14 cellular contexts compared by ENCODE assay signal in genomic region chr14:63672417-63673180, GRCh38. TPM values are rescaled to one million over a fixed set of nuclear protein-coding genes. Genes with fewer than 3 reads are reported as not detected.
A peak's percentile ranks its signal among the peaks of the same experiment; 100 is the strongest.
DNase-seq lines count a peak whose midpoint lies in the region; ATAC-seq and TF ChIP-seq lines count a peak whose summit lies in the region.
"Had no signal": no experiment of that assay in that cellular context is flagged by ENCODE, and none has a peak within 500 bp of the region (broad histone marks: within the 10 kb centered on the region; RNA-seq: fewer than 3 reads in every experiment).

No MANE protein-coding gene starts in this region.

- H3K4me3 ChIP-seq in OCI-LY3 (ENCODE audit: low read length) (peak overlapping the region; percentile 20; the same call in 1 of the 2 replicates), osteoblast (ENCODE audit: insufficient read depth, low read length) (no peak overlapping the region)
- H3K4me3 ChIP-seq: cardiac muscle cell, SJSA1 had no signal

- peak overlapping the region; percentile 2; the same call in 1 of the 2 replicates for H3K9ac ChIP-seq in OCI-LY3 (ENCODE audit: low read length)

- no peaks in the 10 kb centered on the region for H3K27me3 ChIP-seq in OCI-LY3 (ENCODE audit: low read depth, low read length)
- H3K27me3 ChIP-seq in osteoblast (ENCODE audit: insufficient read depth, low read length): no peaks in the 10 kb centered on the region
- H3K27me3 ChIP-seq: cardiac muscle cell, SJSA1 had no signal

- H3K4me3 Mint-ChIP-seq in activated naive CD8-positive, alpha-beta T cell treated with anti-CD3 and anti-CD28 coated beads, Interleukin-2, amount 50 U/mL, for 24 hours: no peak overlapping the region
- H3K4me3 Mint-ChIP-seq: activated CD8-positive, alpha-beta memory T cell treated with anti-CD3 and anti-CD28 coated beads, Interleukin-2, amount 10 ng/mL, durations not matched to agents 7 days and 5 days; nephron progenitor cell had no signal

- H3K4me1 ChIP-seq in OCI-LY3 (ENCODE audit: low read length) (peaks cover 25% of the 10 kb centered on the region), osteoblast (ENCODE audit: insufficient read depth, low read length) (peaks cover under 1% of the 10 kb centered on the region)

- H3K9me3 ChIP-seq in OCI-LY3 (ENCODE audit: insufficient read depth, low read length) (no peaks in the 10 kb centered on the region), osteoblast (ENCODE audit: low read depth, low read length) (no peaks in the 10 kb centered on the region)
- H3K9me3 ChIP-seq: SJSA1 had no signal

- no peaks in the 10 kb centered on the region for H3K79me2 ChIP-seq in OCI-LY3 (ENCODE audit: low read length)
- no peaks in the 10 kb centered on the region for H3K79me2 ChIP-seq in osteoblast (ENCODE audit: insufficient read depth, low read length)

- H3K27ac ChIP-seq in OCI-LY3 (ENCODE audit: low read length): peak overlapping the region; percentile 18; the same call in 1 of the 2 replicates
- H3K27ac ChIP-seq in osteoblast (ENCODE audit: low read depth, low read length): no peak overlapping the region
- H3K27ac ChIP-seq: cardiac muscle cell, SJSA1 had no signal

- no peaks in the 10 kb centered on the region for H3K27me3 Mint-ChIP-seq in activated naive CD8-positive, alpha-beta T cell treated with anti-CD3 and anti-CD28 coated beads, Interleukin-2, amount 50 U/mL, for 24 hours
- H3K27me3 Mint-ChIP-seq: activated CD8-positive, alpha-beta memory T cell treated with anti-CD3 and anti-CD28 coated beads, Interleukin-2, amount 10 ng/mL, durations not matched to agents 7 days and 5 days had no signal

- peak; percentile 13 for DNase-seq in NCI-H1092 treated with DMSO at 0.1 percent for 48 hours (lab: John Stamatoyannopoulos, UW)
- DNase-seq in NCI-H1092 (lab: John Stamatoyannopoulos, UW): no peak
- peak; percentile 21 for DNase-seq in osteoblast (ENCODE audit: insufficient read length, low spot score, missing footprints)
- no peak for DNase-seq in GM10248 (ENCODE audit: extremely low spot score)
- DNase-seq in midbrain (lab: John Stamatoyannopoulos, UW): no peak
- DNase-seq in activated naive CD8-positive, alpha-beta T cell treated with anti-CD3 and anti-CD28 coated beads, Interleukin-2, amount 50 U/mL, for 24 hours: no peak
- DNase-seq: activated CD8-positive, alpha-beta memory T cell treated with anti-CD3 and anti-CD28 coated beads, Interleukin-2, amount 10 ng/mL, durations not matched to agents 7 days and 5 days; MM.1S; nephron progenitor cell; stimulated activated CD4-positive, alpha-beta T cell treated with anti-CD3 and anti-CD28 coated beads, Interleukin-4, amount 100 ng/mL, for 24 hours had no signal

- no peaks in the 10 kb centered on the region for H4K20me1 ChIP-seq in OCI-LY3 (ENCODE audit: insufficient read depth, low read length)
- H4K20me1 ChIP-seq in osteoblast (ENCODE audit: insufficient read depth, low read length): no peaks in the 10 kb centered on the region

- no peaks in the 10 kb centered on the region for H3K4me1 Mint-ChIP-seq in activated naive CD8-positive, alpha-beta T cell treated with anti-CD3 and anti-CD28 coated beads, Interleukin-2, amount 50 U/mL, for 24 hours
- H3K4me1 Mint-ChIP-seq: activated CD8-positive, alpha-beta memory T cell treated with anti-CD3 and anti-CD28 coated beads, Interleukin-2, amount 10 ng/mL, durations not matched to agents 7 days and 5 days had no signal

- H3K4me2 ChIP-seq in OCI-LY3 (ENCODE audit: low read length): peak overlapping the region; percentile 48
- no peak overlapping the region for H3K4me2 ChIP-seq in osteoblast (ENCODE audit: insufficient read depth, low read length)

- H3K27ac Mint-ChIP-seq in activated naive CD8-positive, alpha-beta T cell treated with anti-CD3 and anti-CD28 coated beads, Interleukin-2, amount 50 U/mL, for 24 hours: no peak overlapping the region
- H3K27ac Mint-ChIP-seq: activated CD8-positive, alpha-beta memory T cell treated with anti-CD3 and anti-CD28 coated beads, Interleukin-2, amount 10 ng/mL, durations not matched to agents 7 days and 5 days; nephron progenitor cell had no signal

- TF ChIP-seq CTCF in OCI-LY3 (IDR thresholded peaks at IDR 0.05; ENCODE audit: low read depth, low read length) (no peak), osteoblast (IDR thresholded peaks at IDR 0.05; ENCODE audit: extremely low read depth, low read depth, low read length) (no peak), GM10248 (IDR thresholded peaks at IDR 0.05; ENCODE audit: control extremely low read depth, extremely low read depth, low read depth, missing control alignments) (no peak)

- POLR2A ChIA-PET in GM10248 (lab: Yijun Ruan, JAX): no interaction called here

- CTCF ChIA-PET in GM10248 (lab: Yijun Ruan, JAX): no interaction called here

- H2AFZ ChIP-seq in OCI-LY3 (ENCODE audit: low read depth, low read length) (no peak overlapping the region), osteoblast (ENCODE audit: low read length) (no peak overlapping the region)

- peaks cover 1% of the 10 kb centered on the region for H3K36me3 Mint-ChIP-seq in activated naive CD8-positive, alpha-beta T cell treated with anti-CD3 and anti-CD28 coated beads, Interleukin-2, amount 50 U/mL, for 24 hours (ENCODE audit: low read depth)

- H3K9me3 Mint-ChIP-seq in activated naive CD8-positive, alpha-beta T cell treated with anti-CD3 and anti-CD28 coated beads, Interleukin-2, amount 50 U/mL, for 24 hours: no peaks in the 10 kb centered on the region
- H3K9me3 Mint-ChIP-seq: nephron progenitor cell had no signal

- ATAC-seq in HG02763 (IDR thresholded peaks at IDR 0.05; ENCODE audit: unreplicated experiment): peak; percentile 60
- no peak for ATAC-seq in activated naive CD8-positive, alpha-beta T cell treated with anti-CD3 and anti-CD28 coated beads, Interleukin-2, amount 50 U/mL, for 24 hours
- ATAC-seq: activated CD8-positive, alpha-beta memory T cell treated with anti-CD3 and anti-CD28 coated beads, Interleukin-2, amount 10 ng/mL, durations not matched to agents 7 days and 5 days had no signal

- no peaks in the 10 kb centered on the region for H3K36me3 ChIP-seq in OCI-LY3 (replicated peaks; ENCODE audit: low read depth, low read length)
- H3K36me3 ChIP-seq in osteoblast (ENCODE audit: insufficient read depth, low read length): peaks cover 8% of the 10 kb centered on the region
- H3K36me3 ChIP-seq: cardiac muscle cell had no signal

RNA-seq across cellular contexts. Expression of gene WDR89, which starts 30.9 kb away (rescaled TPM):
- 8.3 and 10.5 TPM in 2 replicates for total RNA-seq in osteoblast

RNA-seq across cellular contexts. Expression of gene SGPP1, which starts 55.3 kb away (rescaled TPM):
- total RNA-seq in osteoblast: 38.0 TPM in 2 replicates

Comparison
In these comparisons a context has a peak if more than half of its experiments do, and no peak if none do; other contexts are left out.
1. DNase-seq: peak in NCI-H1092 treated with DMSO at 0.1 percent for 48 hours (single experiment) and osteoblast (single experiment); none in NCI-H1092 (single experiment), GM10248 (single experiment), midbrain (single experiment) and activated naive CD8-positive, alpha-beta T cell treated with anti-CD3 and anti-CD28 coated beads, Interleukin-2, amount 50 U/mL, for 24 hours (single experiment).